Comparison of ENCODE assay signal across 1 cellular context in genomic region chr15:98876461-98877369, GRCh38.
TF ChIP-seq lines count a peak whose summit lies in the region.

No MANE protein-coding gene starts in this region.

TF ChIP-seq in A549, 52 proteins besides CTCF, POLR2A, EP300 and RAD21 (continued from another document):
- no peak for TF ChIP-seq ELK1 (IDR thresholded peaks at IDR 0.05; ENCODE audit: low read depth, low read length)
